Comparison of ENCODE assay signal across 19 cellular contexts in genomic region chr5:102722930-102723329, GRCh38. TPM values are rescaled to one million over a fixed set of nuclear protein-coding genes. Genes with fewer than 3 reads are reported as not detected.
DNase-seq lines count a peak whose midpoint lies in the region; ATAC-seq and TF ChIP-seq lines count a peak whose summit lies in the region.
"Had no signal": no experiment of that assay in that cellular context is flagged by ENCODE, and none has a peak within 500 bp of the region (broad histone marks: within the 10 kb centered on the region; RNA-seq: fewer than 3 reads in every experiment).

No MANE protein-coding gene starts in this region.

- no peaks in the 10 kb centered on the region for H3K27me3 Mint-ChIP-seq in HFFc6 (ENCODE audit: insufficient read depth)
- H3K27me3 Mint-ChIP-seq in activated naive CD8-positive, alpha-beta T cell treated with anti-CD3 and anti-CD28 coated beads for 36 hours: peaks cover 42% of the 10 kb centered on the region

- no peak for TF ChIP-seq CTCF in HFFc6 (IDR thresholded peaks at IDR 0.05)

- H3K9ac ChIP-seq in adipocyte (ENCODE audit: low read length): no peak overlapping the region

- H3K27me3 ChIP-seq in adipocyte (replicated peaks; ENCODE audit: control insufficient read depth, insufficient read depth, low read length): no peaks in the 10 kb centered on the region
- H3K27me3 ChIP-seq: sigmoid colon had no signal

- peak overlapping the region; percentile 62 for H3K27ac Mint-ChIP-seq in HFFc6
- no peak overlapping the region for H3K27ac Mint-ChIP-seq in activated naive CD8-positive, alpha-beta T cell treated with anti-CD3 and anti-CD28 coated beads for 36 hours

- DNase-seq in AG08396 (ENCODE audit: low spot score): peak; percentile 21
- peak; percentile 70 for DNase-seq in HFFc6
- DNase-seq in adipocyte (ENCODE audit: low read depth): peak; percentile 3
- peak; percentile 62 for DNase-seq in iris pigment epithelial cell (ENCODE audit: low read depth)
- no peak for DNase-seq in NCI-H1105 (lab: John Stamatoyannopoulos, UW)
- no peak for DNase-seq in activated naive CD8-positive, alpha-beta T cell treated with anti-CD3 and anti-CD28 coated beads for 36 hours
- no peak for DNase-seq in globus pallidus (ENCODE audit: low spot score)
- DNase-seq: activated CD4-positive, alpha-beta T cell treated with anti-CD3 and anti-CD28 coated beads for 1 hour; activated effector memory CD4-positive, alpha-beta T cell treated with Interleukin-2 at 50 U/mL for 16 hours; anterior cingulate cortex; Caco-2; GF-D8; H7; Kasumi-1; left ventricle myocardium superior; NCI-H1694; SIG-M5; sigmoid colon had no signal

- H3K36me3 Mint-ChIP-seq in HFFc6 (ENCODE audit: low read depth): no peaks in the 10 kb centered on the region; the same call in 1 of the 2 replicates
- H3K36me3 Mint-ChIP-seq in activated naive CD8-positive, alpha-beta T cell treated with anti-CD3 and anti-CD28 coated beads for 36 hours: no peaks in the 10 kb centered on the region

- no peak for ATAC-seq in GM21825 (IDR thresholded peaks at IDR 0.05; ENCODE audit: unreplicated experiment)
- ATAC-seq: left ventricle myocardium superior had no signal

- H3K4me1 ChIP-seq in adipocyte (ENCODE audit: control insufficient read depth, insufficient read depth, low read length): peaks cover 43% of the 10 kb centered on the region

- no peak overlapping the region for H3K4me3 ChIP-seq in adipocyte (ENCODE audit: low read length)
- H3K4me3 ChIP-seq: sigmoid colon had no signal

- peaks cover 70% of the 10 kb centered on the region for H3K4me1 Mint-ChIP-seq in HFFc6 (ENCODE audit: low read depth)
- H3K4me1 Mint-ChIP-seq in activated naive CD8-positive, alpha-beta T cell treated with anti-CD3 and anti-CD28 coated beads for 36 hours: no peaks in the 10 kb centered on the region

- H3K9me3 ChIP-seq in adipocyte (ENCODE audit: control insufficient read depth, low read length): no peaks in the 10 kb centered on the region
- H3K9me3 ChIP-seq: Caco-2, sigmoid colon had no signal

- H3K36me3 ChIP-seq in adipocyte (ENCODE audit: control insufficient read depth, insufficient read depth, low read length, severe bottlenecking): no peaks in the 10 kb centered on the region
- H3K36me3 ChIP-seq: sigmoid colon had no signal

- H3K9me3 Mint-ChIP-seq in HFFc6: no peaks in the 10 kb centered on the region
- H3K9me3 Mint-ChIP-seq in activated naive CD8-positive, alpha-beta T cell treated with anti-CD3 and anti-CD28 coated beads for 36 hours: peaks cover under 1% of the 10 kb centered on the region

- peak overlapping the region; percentile 15; the same call in 1 of the 2 replicates for H3K4me3 Mint-ChIP-seq in HFFc6
- H3K4me3 Mint-ChIP-seq in activated naive CD8-positive, alpha-beta T cell treated with anti-CD3 and anti-CD28 coated beads for 36 hours: no peak overlapping the region

RNA-seq across cellular contexts. Expression of gene PAM, which starts 32.2 kb away (rescaled TPM):
- total RNA-seq in HFFc6 (2021; fragmentation: NEBNext Ultra II Directional; extraction: Animal tissue kit (Norgen Biotek cat#: 25700)): 100 to 1,000 TPM; 164 to 266 (median 182) TPM
- 10 to 100 TPM; 42.0 to 54.0 TPM for total RNA-seq in activated naive CD8-positive, alpha-beta T cell treated with anti-CD3 and anti-CD28 coated beads for 36 hours

Comparison
In these comparisons a context has a peak if more than half of its experiments do, and no peak if none do; other contexts are left out.
1. DNase-seq: peak in AG08396 (single experiment), HFFc6 (single experiment), adipocyte (single experiment) and iris pigment epithelial cell (single experiment); none in NCI-H1105 (single experiment), activated naive CD8-positive, alpha-beta T cell treated with anti-CD3 and anti-CD28 coated beads for 36 hours (single experiment) and globus pallidus (single experiment).